ENCODE assay signal across 8 cellular contexts in the genomic region with DNA sequence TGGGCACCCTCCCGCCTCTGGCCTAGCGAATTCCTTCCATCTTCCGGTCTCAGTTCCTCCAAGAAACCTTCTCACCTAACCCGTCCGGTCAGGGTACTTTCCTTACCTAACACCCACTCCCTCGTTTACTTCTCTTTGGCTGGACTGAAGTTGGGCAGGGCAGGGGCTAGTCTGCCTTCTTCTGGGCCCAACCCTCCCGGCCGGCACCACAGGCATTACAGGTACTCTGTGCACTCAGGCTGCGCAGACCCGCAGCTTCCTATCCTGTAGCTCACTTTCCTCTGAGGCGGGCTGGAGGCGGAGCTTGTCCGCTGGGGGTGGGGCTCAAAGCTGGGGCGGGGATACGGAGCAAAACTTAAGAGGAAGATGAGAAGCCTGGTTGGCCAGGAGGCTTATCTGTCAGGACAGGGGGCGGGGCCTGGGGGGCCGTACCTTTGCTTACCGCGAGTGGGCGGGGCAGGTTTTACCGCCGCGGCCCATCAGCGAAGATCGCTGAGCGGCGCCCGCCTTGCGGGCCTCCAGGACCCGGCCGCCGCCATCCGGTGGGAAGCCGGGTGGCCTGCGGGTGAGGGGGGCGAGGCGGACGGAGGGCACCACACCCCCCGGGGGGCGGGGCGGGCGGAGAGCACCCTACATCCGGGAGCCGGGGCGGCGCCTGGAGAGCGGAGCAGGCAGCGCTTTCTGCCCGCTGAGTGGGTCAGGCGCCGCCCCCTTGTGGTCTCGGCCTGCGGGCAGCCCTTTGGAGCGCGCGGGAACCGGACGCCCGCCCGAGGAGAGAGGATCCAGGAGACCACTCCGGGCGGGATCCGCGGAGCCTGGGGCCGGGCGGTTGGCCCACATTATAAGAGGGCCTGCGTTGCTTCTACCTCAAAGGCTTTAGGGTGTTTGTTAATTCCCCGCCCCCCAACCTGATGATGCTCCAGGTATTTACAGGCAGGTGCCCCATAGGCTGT. TPM values are rescaled to one million over a fixed set of nuclear protein-coding genes. Genes with fewer than 3 reads are reported as not detected.
A peak's percentile ranks its signal among the peaks of the same experiment; 100 is the strongest.
DNase-seq lines count a peak whose midpoint lies in the region; ATAC-seq and TF ChIP-seq lines count a peak whose summit lies in the region.

No MANE protein-coding gene starts in this region.

- H3K27ac Mint-ChIP-seq in naive thymus-derived CD8-positive, alpha-beta T cell, result peak overlapping the region; percentile 97 to 100 (median 99)
- peak overlapping the region; percentile 89 for H3K27ac Mint-ChIP-seq in stimulated activated naive B cell treated with anti-CD40 and anti-IgM and Interleukin-4, amounts not matched to agents 10 μg/mL and 1 μg/mL and 100 μg/mL, for 72 hours

- DNase-seq in Kasumi-1 (lab: John Stamatoyannopoulos, UW), result peak; percentile 90
- peak; percentile 96 for DNase-seq in RKO (ENCODE audit: low spot score)
- peak; percentile 92 to 98 for DNase-seq in activated T-helper 1 cell treated with anti-CD3 and anti-CD28 coated beads, Interleukin-2, amount 50 U/mL, for 16 hours (ENCODE audit: low read depth in 1 of 2, low spot score in 1 of 2)
- DNase-seq in fibroblast of peridontal ligament (ENCODE audit: extremely low read depth), result peak; percentile 78
- peak; percentile 95 to 99 (median 98) for DNase-seq in naive thymus-derived CD8-positive, alpha-beta T cell
- DNase-seq in stimulated activated naive B cell treated with anti-CD40 and anti-IgM and Interleukin-4, amounts not matched to agents 10 μg/mL and 1 μg/mL and 100 μg/mL, for 72 hours, result peak; percentile 94

- ATAC-seq in GM21825 (IDR thresholded peaks at IDR 0.05; ENCODE audit: unreplicated experiment), result peak; percentile 93
- peak; percentile 88 for ATAC-seq in naive thymus-derived CD8-positive, alpha-beta T cell
- ATAC-seq in stimulated activated naive B cell treated with anti-CD40 and anti-IgM and Interleukin-4, amounts not matched to agents 10 μg/mL and 1 μg/mL and 100 μg/mL, for 72 hours (replicated peaks), result peak; percentile 93 to 96

- no peak overlapping the region for H3K27ac ChIP-seq in DOHH2 (ENCODE audit: low read depth, low read length)

- H3F3A ChIP-seq in DOHH2 (ENCODE audit: control insufficient read depth, insufficient read depth), result no peaks in the 10 kb centered on the region

- no peaks in the 10 kb centered on the region for H3K9me2 ChIP-seq in DOHH2 (replicated peaks; ENCODE audit: control insufficient read depth, low read length)

- peaks cover 7 to 20% (median 18%) of the 10 kb centered on the region in 4 donors for H3K4me1 Mint-ChIP-seq in naive thymus-derived CD8-positive, alpha-beta T cell
- peaks cover 7 to 11% of the 10 kb centered on the region in 2 donors for H3K4me1 Mint-ChIP-seq in stimulated activated naive B cell treated with anti-CD40 and anti-IgM and Interleukin-4, amounts not matched to agents 10 μg/mL and 1 μg/mL and 100 μg/mL, for 72 hours

- TF ChIP-seq CTCF in DOHH2 (IDR thresholded peaks at IDR 0.05; ENCODE audit: low read depth, low read length, poor library complexity, severe bottlenecking), result no peak

- H3K4me2 ChIP-seq in DOHH2 (ENCODE audit: low read length), result peak overlapping the region; percentile 73

- H3K36me3 Mint-ChIP-seq in naive thymus-derived CD8-positive, alpha-beta T cell, result peaks cover 0 to 5% (median 4%) of the 10 kb centered on the region in 3 donors
- no peaks in the 10 kb centered on the region for H3K36me3 Mint-ChIP-seq in stimulated activated naive B cell treated with anti-CD40 and anti-IgM and Interleukin-4, amounts not matched to agents 10 μg/mL and 1 μg/mL and 100 μg/mL, for 72 hours

- H3K4me3 Mint-ChIP-seq in naive thymus-derived CD8-positive, alpha-beta T cell, result peak overlapping the region; percentile 87 to 100 (median 98)
- peak overlapping the region; percentile 88 to 95 for H3K4me3 Mint-ChIP-seq in stimulated activated naive B cell treated with anti-CD40 and anti-IgM and Interleukin-4, amounts not matched to agents 10 μg/mL and 1 μg/mL and 100 μg/mL, for 72 hours

- H3K36me3 ChIP-seq in DOHH2 (ENCODE audit: control insufficient read depth, low read length), result no peaks in the 10 kb centered on the region

- H3K4me1 ChIP-seq in DOHH2 (ENCODE audit: control insufficient read depth, low read length), result peaks cover 4% of the 10 kb centered on the region; the same call in 1 of the 2 replicates

- H3K4me3 ChIP-seq in DOHH2 (ENCODE audit: low read length), result peak overlapping the region; percentile 73

- H3K9me3 ChIP-seq in DOHH2 (ENCODE audit: control insufficient read depth, insufficient read depth, low read length), result no peaks in the 10 kb centered on the region

- H4K20me1 ChIP-seq in DOHH2 (ENCODE audit: control insufficient read depth, insufficient read depth, low read depth, low read length), result no peaks in the 10 kb centered on the region

- H3K27me3 ChIP-seq in DOHH2 (ENCODE audit: control insufficient read depth, low read length), result no peaks in the 10 kb centered on the region

- no peaks in the 10 kb centered on the region for H3K27me3 Mint-ChIP-seq in naive thymus-derived CD8-positive, alpha-beta T cell
- H3K27me3 Mint-ChIP-seq in stimulated activated naive B cell treated with anti-CD40 and anti-IgM and Interleukin-4, amounts not matched to agents 10 μg/mL and 1 μg/mL and 100 μg/mL, for 72 hours, result peaks cover 0 to under 1% of the 10 kb centered on the region in 2 donors

- no peaks in the 10 kb centered on the region for H3K79me2 ChIP-seq in DOHH2 (ENCODE audit: control insufficient read depth, low read length)

- H3K9me3 Mint-ChIP-seq in naive thymus-derived CD8-positive, alpha-beta T cell, result no peaks in the 10 kb centered on the region
- H3K9me3 Mint-ChIP-seq in stimulated activated naive B cell treated with anti-CD40 and anti-IgM and Interleukin-4, amounts not matched to agents 10 μg/mL and 1 μg/mL and 100 μg/mL, for 72 hours, result no peaks in the 10 kb centered on the region

- POLR2A ChIA-PET in naive thymus-derived CD8-positive, alpha-beta T cell (lab: Charles Lee), result interaction anchor here (0.5 to 0.6 kb wide), 2 partner anchors 17 to 70 kb away, joined by 3 to 4 read pairs; no protein-coding TSS in a partner anchor

RNA-seq across cellular contexts. Expression of a gene that starts 31.9 kb away (rescaled TPM):
- not detected for total RNA-seq in naive thymus-derived CD8-positive, alpha-beta T cell
- not detected for polyA plus RNA-seq in naive thymus-derived CD8-positive, alpha-beta T cell
